Comparison of ENCODE assay signal across 24 cellular contexts in the genomic region with DNA sequence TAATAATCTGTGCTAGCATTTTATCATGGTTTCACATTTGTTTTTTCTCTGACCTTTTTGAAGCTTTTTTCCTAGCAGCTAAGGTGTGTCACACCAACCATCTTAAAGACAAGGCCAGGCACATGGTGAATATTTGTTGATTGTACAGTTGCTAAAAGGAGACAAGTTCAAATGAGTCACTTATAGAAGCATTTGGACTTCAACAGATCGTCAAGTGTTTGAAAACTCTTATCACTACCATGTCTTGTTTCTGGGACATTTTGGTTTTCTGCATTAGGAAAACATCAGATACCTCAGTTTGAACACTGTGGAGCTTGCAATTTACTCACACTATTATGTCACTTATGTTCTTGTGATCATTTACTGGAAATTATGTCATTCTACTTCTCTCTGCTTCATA.
DNase-seq lines count a peak whose midpoint lies in the region; ATAC-seq, FAIRE-seq and TF ChIP-seq lines count a peak whose summit lies in the region.
"Had no signal": no experiment of that assay in that cellular context is flagged by ENCODE, and none has a peak within 500 bp of the region (broad histone marks: within the 10 kb centered on the region; RNA-seq: fewer than 3 reads in every experiment).

No MANE protein-coding gene starts in this region.

- no peak for FAIRE-seq in astrocyte (lab: Jason Lieb, UNC)
- FAIRE-seq in pancreas (lab: Jason Lieb, UNC) = no peak
- FAIRE-seq: A204.1, GM12878, HepG2 had no signal

- no peaks in the 10 kb centered on the region for H3K36me3 ChIP-seq in astrocyte (ENCODE audit: insufficient read depth, low read length)
- H3K36me3 ChIP-seq in pancreas = no peaks in the 10 kb centered on the region
- no peaks in the 10 kb centered on the region for H3K36me3 ChIP-seq in effector memory CD4-positive, alpha-beta T cell (ENCODE audit: control insufficient read depth, insufficient read depth, low read length)
- H3K36me3 ChIP-seq: BE2C had no signal

- WGBS in pancreas, 2 donors = 14 to 24% methylated on average over 1 of the region's 1 CpG

- no peak overlapping the region for H3K4me2 ChIP-seq in astrocyte (ENCODE audit: low read length)

- H3K36me3 Mint-ChIP-seq in astrocyte (ENCODE audit: low read depth, unreplicated experiment) = no peaks in the 10 kb centered on the region
- H3K36me3 Mint-ChIP-seq: CD4-positive, CD25-positive, alpha-beta regulatory T cell; CD8-positive, alpha-beta memory T cell had no signal

- no peaks in the 10 kb centered on the region for H3K4me1 ChIP-seq in astrocyte (ENCODE audit: insufficient read depth, low read length)
- no peaks in the 10 kb centered on the region for H3K4me1 ChIP-seq in pancreas
- no peaks in the 10 kb centered on the region for H3K4me1 ChIP-seq in effector memory CD4-positive, alpha-beta T cell (ENCODE audit: control insufficient read depth, insufficient read depth, low read length, poor library complexity, severe bottlenecking)
- H3K4me1 ChIP-seq: BE2C had no signal

- H3K9me3 ChIP-seq in astrocyte (ENCODE audit: insufficient read depth, low read depth, low read length) (no peaks in the 10 kb centered on the region), pancreas (no peaks in the 10 kb centered on the region)
- no peaks in the 10 kb centered on the region for H3K9me3 ChIP-seq in effector memory CD4-positive, alpha-beta T cell (ENCODE audit: control insufficient read depth, low read length)
- H3K9me3 ChIP-seq: BE2C had no signal

- H2AFZ ChIP-seq in astrocyte (ENCODE audit: low read depth, low read length) = no peak overlapping the region

- no peaks in the 10 kb centered on the region for H3K4me1 Mint-ChIP-seq in astrocyte (ENCODE audit: low read depth, unreplicated experiment)
- H3K4me1 Mint-ChIP-seq: CD4-positive, CD25-positive, alpha-beta regulatory T cell; CD8-positive, alpha-beta memory T cell had no signal

- H3K9ac ChIP-seq in astrocyte (ENCODE audit: low read length) = no peak overlapping the region

- H3K4me3 ChIP-seq in astrocyte (ENCODE audit: insufficient read depth, low read depth, low read length) = no peak overlapping the region
- H3K4me3 ChIP-seq in choroid plexus epithelial cell (ENCODE audit: low read depth, low read length) = no peak overlapping the region
- no peak overlapping the region for H3K4me3 ChIP-seq in fibroblast of the aortic adventitia (ENCODE audit: low read depth, low read length)
- H3K4me3 ChIP-seq in pancreas = no peak overlapping the region
- H3K4me3 ChIP-seq in effector memory CD4-positive, alpha-beta T cell (ENCODE audit: insufficient read depth, low read depth, low read length, poor library complexity, severe bottlenecking) = no peak overlapping the region
- H3K4me3 ChIP-seq: GM12878 had no signal

- DNase-seq in astrocyte (ENCODE audit: low read depth) (peak; percentile 49), choroid plexus epithelial cell (ENCODE audit: low read depth) (peak; percentile 66), fibroblast of the aortic adventitia (ENCODE audit: low read depth) (peak; percentile 4), pancreas (no peak), NCI-H1105 (lab: John Stamatoyannopoulos, UW) (no peak)
- DNase-seq in effector memory CD4-positive, alpha-beta T cell = no peak
- DNase-seq: ACHN; BE2C; C1 segment of cervical spinal cord; CD4-positive, CD25-positive, alpha-beta regulatory T cell; CD8-positive, alpha-beta memory T cell; COR-L47; DMS 273 treated with DMSO at 0.1 percent for 48 hours; DMS53; DND-41; EL; GOT3; H7; HFFc6 had no signal

- no peak overlapping the region for H3K27ac Mint-ChIP-seq in astrocyte (ENCODE audit: unreplicated experiment)
- H3K27ac Mint-ChIP-seq: CD4-positive, CD25-positive, alpha-beta regulatory T cell; CD8-positive, alpha-beta memory T cell; HFFc6 had no signal

- no peaks in the 10 kb centered on the region for H3K79me2 ChIP-seq in astrocyte (ENCODE audit: insufficient read depth, low read length)

- no peak for TF ChIP-seq CTCF in astrocyte (IDR thresholded peaks at IDR 0.05; ENCODE audit: insufficient read depth, low read depth, low read length)
- TF ChIP-seq CTCF in choroid plexus epithelial cell (conservative IDR thresholded peaks at IDR 0.05; ENCODE audit: low read depth, low read length) = no peak
- no peak for TF ChIP-seq CTCF in fibroblast of the aortic adventitia (IDR thresholded peaks at IDR 0.05; ENCODE audit: insufficient read depth, low read length)
- TF ChIP-seq CTCF in pancreas (IDR thresholded peaks at IDR 0.05) = no peak

- no peaks in the 10 kb centered on the region for H3K9me3 Mint-ChIP-seq in astrocyte (ENCODE audit: unreplicated experiment)
- H3K9me3 Mint-ChIP-seq: HFFc6 had no signal

- H4K20me1 ChIP-seq in astrocyte (ENCODE audit: insufficient read depth, low read length) = no peaks in the 10 kb centered on the region

- no peaks in the 10 kb centered on the region for H3K27me3 ChIP-seq in astrocyte (ENCODE audit: insufficient read depth, low read length)
- no peaks in the 10 kb centered on the region for H3K27me3 ChIP-seq in pancreas
- no peaks in the 10 kb centered on the region for H3K27me3 ChIP-seq in effector memory CD4-positive, alpha-beta T cell (replicated peaks; ENCODE audit: control insufficient read depth, insufficient read depth, low read length, poor library complexity, severe bottlenecking)
- H3K27me3 ChIP-seq: BE2C had no signal

- intact Hi-C loops in pancreas (cut with DNase I) = no loop called here

- no peak for ATAC-seq in pancreas
- ATAC-seq in HG03045 (IDR thresholded peaks at IDR 0.05; ENCODE audit: unreplicated experiment) = no peak
- ATAC-seq: GM12878, HCT116, HepG2 had no signal

- peaks cover 3% of the 10 kb centered on the region for H3K27me3 Mint-ChIP-seq in astrocyte (ENCODE audit: low read depth, unreplicated experiment)
- H3K27me3 Mint-ChIP-seq: CD4-positive, CD25-positive, alpha-beta regulatory T cell had no signal

- H3K27ac ChIP-seq in astrocyte (ENCODE audit: low read depth, low read length) (no peak overlapping the region), pancreas (no peak overlapping the region)
- H3K27ac ChIP-seq in effector memory CD4-positive, alpha-beta T cell (ENCODE audit: insufficient read depth, low read length, poor library complexity, severe bottlenecking) = no peak overlapping the region

- no peak overlapping the region for H3K4me3 Mint-ChIP-seq in astrocyte (ENCODE audit: unreplicated experiment)
- H3K4me3 Mint-ChIP-seq: CD4-positive, CD25-positive, alpha-beta regulatory T cell; CD8-positive, alpha-beta memory T cell; HFFc6 had no signal

Comparison
In these comparisons a context has a peak if more than half of its experiments do, and no peak if none do; other contexts are left out.
1. DNase-seq: peak in astrocyte (single experiment), choroid plexus epithelial cell (single experiment) and fibroblast of the aortic adventitia (single experiment); none in pancreas (0 of 6), effector memory CD4-positive, alpha-beta T cell (0 of 3) and NCI-H1105 (single experiment).